8 cellular contexts compared by ENCODE assay signal in the genomic region with DNA sequence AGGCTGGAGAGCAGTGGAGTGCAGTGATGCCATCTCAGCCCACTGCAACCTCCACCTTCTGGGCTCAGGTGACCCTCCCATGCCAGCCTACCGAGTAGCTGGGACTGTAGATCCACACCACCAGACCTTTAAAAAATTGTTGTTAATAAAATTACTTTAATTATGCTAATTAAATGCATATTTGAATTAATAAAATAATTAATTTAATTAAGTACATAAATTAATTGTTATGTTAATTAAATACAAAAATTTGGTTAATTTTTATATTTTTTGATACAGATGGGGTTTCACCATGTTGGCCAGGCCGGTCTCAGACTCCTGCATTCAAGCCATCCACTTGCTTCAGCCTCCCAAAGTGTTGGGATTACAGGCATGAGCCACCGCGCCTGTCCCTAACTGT.
"Had no signal": no experiment of that assay in that cellular context is flagged by ENCODE, and none has a peak within 500 bp of the region (broad histone marks: within the 10 kb centered on the region; RNA-seq: fewer than 3 reads in every experiment).

No MANE protein-coding gene starts in this region.

- H3K4me3 ChIP-seq: GM12878 had no signal

- ATAC-seq: GM12878 had no signal

- DNase-seq: GDM1, GF-D8 had no signal

- FAIRE-seq: G401.6, GM12878, GM12891, GM12892, GM18507, GM19239 had no signal
